ENCODE assay signal across 29 cellular contexts in the genomic region with DNA sequence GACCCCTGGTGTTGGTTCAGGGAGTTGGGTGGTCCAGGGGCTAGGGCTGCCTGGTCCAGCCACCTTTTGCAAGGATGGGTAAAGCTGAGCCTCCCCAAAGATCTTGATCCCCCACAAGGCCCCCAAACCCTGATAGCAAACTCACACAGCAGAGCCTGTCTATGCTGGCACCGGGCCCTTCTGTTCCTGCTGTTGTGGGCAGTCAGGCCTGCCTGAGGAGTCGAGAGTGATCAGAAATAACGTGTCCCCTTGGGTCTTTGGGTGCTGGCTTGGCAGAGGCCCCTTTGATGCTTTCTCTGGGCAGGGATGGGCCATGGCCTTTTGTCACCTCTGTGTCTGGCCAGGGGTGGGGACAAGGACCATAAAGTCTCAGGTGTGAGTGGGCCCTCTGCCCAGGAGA. TPM values are rescaled to one million over a fixed set of nuclear protein-coding genes. Genes with fewer than 3 reads are reported as not detected.
"Had no signal": no experiment of that assay in that cellular context is flagged by ENCODE, and none has a peak within 500 bp of the region (broad histone marks: within the 10 kb centered on the region; RNA-seq: fewer than 3 reads in every experiment).

No MANE protein-coding gene starts in this region.

- ATAC-seq: activated CD4-positive, alpha-beta T cell treated with anti-CD3 and anti-CD28 coated beads for 36 hours; activated CD8-positive, alpha-beta memory T cell treated with anti-CD3 and anti-CD28 coated beads, Interleukin-2, amount 10 ng/mL, durations not matched to agents 7 days and 5 days; activated CD8-positive, alpha-beta T cell treated with anti-CD3 and anti-CD28 coated beads, Interleukin-2, amount 10 ng/mL, durations not matched to agents 7 days and 5 days; activated T-cell treated with anti-CD3 and anti-CD28 coated beads, Interleukin-2, amount 50 U/mL, for 72 hours; heart right ventricle; naive thymus-derived CD4-positive, alpha-beta T cell; psoas muscle had no signal

- DNase-seq: activated B cell treated with CpG ODN at 0.5 μM for 24 hours; activated CD4-positive, alpha-beta T cell treated with anti-CD3 and anti-CD28 coated beads for 36 hours; activated CD8-positive, alpha-beta memory T cell treated with anti-CD3 and anti-CD28 coated beads, Interleukin-2, amount 10 ng/mL, durations not matched to agents 7 days and 5 days; activated CD8-positive, alpha-beta T cell treated with anti-CD3 and anti-CD28 coated beads, Interleukin-2, amount 10 ng/mL, durations not matched to agents 7 days and 5 days; activated naive CD4-positive, alpha-beta T cell; activated T-cell treated with anti-CD3 and anti-CD28 coated beads for 4 hours; activated T-cell treated with anti-CD3 and anti-CD28 coated beads, Interleukin-2, amount 50 U/mL, for 72 hours; anterior cingulate cortex; dermis blood vessel endothelial cell; effector CD4-positive, alpha-beta T cell; esophagus squamous epithelium; foreskin melanocyte; heart right ventricle; kidney glomerular epithelial cell; left ventricle myocardium inferior; naive thymus-derived CD4-positive, alpha-beta T cell; psoas muscle; stimulated activated CD4-positive, alpha-beta T cell treated with anti-CD3 and anti-CD28 coated beads, Interleukin-2, amount 100 ng/mL, for 48 hours; stimulated activated naive CD4-positive, alpha-beta T cell treated with Interleukin-2 at 50 U/mL for 16 hours; T-helper 1 cell had no signal

- H3K36me3 ChIP-seq: esophagus squamous epithelium, heart right ventricle, left ventricle myocardium inferior, right atrium auricular region, tibial nerve had no signal

- H3K4me1 ChIP-seq: parathyroid adenoma had no signal

- H3K27ac ChIP-seq: esophagus squamous epithelium, heart right ventricle, left ventricle myocardium inferior, parathyroid adenoma, psoas muscle, right atrium auricular region, tibial nerve had no signal

- H3K4me3 ChIP-seq: esophagus squamous epithelium, heart right ventricle, left ventricle myocardium inferior, lung, psoas muscle, right atrium auricular region, tibial nerve had no signal

- H3K9me3 ChIP-seq: esophagus squamous epithelium, heart right ventricle, left ventricle myocardium inferior, psoas muscle, right atrium auricular region, tibial nerve had no signal

RNA-seq across cellular contexts. Expression of gene MUC12, which starts 0.7 kb away (rescaled TPM):
- total RNA-seq: activated B cell treated with CpG ODN at 0.5 μM for 24 hours; activated CD8-positive, alpha-beta T cell treated with anti-CD3 and anti-CD28 coated beads, Interleukin-2, amount 10 ng/mL, durations not matched to agents 7 days and 5 days; dermis blood vessel endothelial cell; glomerular endothelial cell; heart right ventricle; naive thymus-derived CD4-positive, alpha-beta T cell; right atrium auricular region; temporal lobe; tibial nerve had no signal
- polyA plus RNA-seq: naive thymus-derived CD4-positive, alpha-beta T cell; neural cell had no signal

RNA-seq across cellular contexts. Expression of gene MUC3A, which starts 19.3 kb away (rescaled TPM):
- total RNA-seq: activated B cell treated with CpG ODN at 0.5 μM for 24 hours; activated CD4-positive, alpha-beta T cell treated with anti-CD3 and anti-CD28 coated beads for 36 hours; activated CD8-positive, alpha-beta memory T cell treated with anti-CD3 and anti-CD28 coated beads, Interleukin-2, amount 10 ng/mL, durations not matched to agents 7 days and 5 days; activated CD8-positive, alpha-beta T cell treated with anti-CD3 and anti-CD28 coated beads, Interleukin-2, amount 10 ng/mL, durations not matched to agents 7 days and 5 days; activated T-cell treated with anti-CD3 and anti-CD28 coated beads, Interleukin-2, amount 50 U/mL, for 72 hours; dermis blood vessel endothelial cell; glomerular endothelial cell; naive thymus-derived CD4-positive, alpha-beta T cell; urinary bladder had no signal
- polyA plus RNA-seq: naive thymus-derived CD4-positive, alpha-beta T cell; neural cell had no signal

RNA-seq across cellular contexts. Expression of gene MUC17, which starts 51.2 kb away (rescaled TPM):
- total RNA-seq: activated B cell treated with CpG ODN at 0.5 μM for 24 hours; activated CD4-positive, alpha-beta T cell treated with anti-CD3 and anti-CD28 coated beads for 36 hours; activated CD8-positive, alpha-beta memory T cell treated with anti-CD3 and anti-CD28 coated beads, Interleukin-2, amount 10 ng/mL, durations not matched to agents 7 days and 5 days; activated CD8-positive, alpha-beta T cell treated with anti-CD3 and anti-CD28 coated beads, Interleukin-2, amount 10 ng/mL, durations not matched to agents 7 days and 5 days; activated T-cell treated with anti-CD3 and anti-CD28 coated beads, Interleukin-2, amount 50 U/mL, for 72 hours; bronchial epithelial cell; dermis blood vessel endothelial cell; esophagus squamous epithelium; glomerular endothelial cell; heart right ventricle; left ventricle myocardium inferior; lung; naive thymus-derived CD4-positive, alpha-beta T cell; right atrium auricular region; temporal lobe; tibial nerve; urinary bladder had no signal
- polyA plus RNA-seq: heart right ventricle; lung; naive thymus-derived CD4-positive, alpha-beta T cell; neural cell; urinary bladder had no signal
